Comparison of ENCODE assay signal across 24 cellular contexts in genomic region chr2:2879071-2879470, GRCh38.
"Had no signal": no experiment of that assay in that cellular context is flagged by ENCODE, and none has a peak within 500 bp of the region (broad histone marks: within the 10 kb centered on the region; RNA-seq: fewer than 3 reads in every experiment).

No MANE protein-coding gene starts in this region.

- ATAC-seq: activated CD8-positive, alpha-beta T cell treated with anti-CD3 and anti-CD28 coated beads, Interleukin-2, amount 10 ng/mL, durations not matched to agents 7 days and 5 days; left lung; naive thymus-derived CD8-positive, alpha-beta T cell had no signal

- H3K4me3 ChIP-seq: breast epithelium, dorsolateral prefrontal cortex, esophagus muscularis mucosa, hepatocyte, left lung, lung, thoracic aorta, vagina had no signal

- H3K36me3 ChIP-seq: breast epithelium, esophagus muscularis mucosa, left lung, thoracic aorta, vagina had no signal

- H3K27ac ChIP-seq: breast epithelium, esophagus muscularis mucosa, hepatocyte, left lung, thoracic aorta, vagina had no signal

- H3K4me3 Mint-ChIP-seq: activated CD8-positive, alpha-beta T cell treated with anti-CD3 and anti-CD28 coated beads, Interleukin-2, amount 10 ng/mL, durations not matched to agents 7 days and 5 days; activated naive CD8-positive, alpha-beta T cell treated with anti-CD3 and anti-CD28 coated beads, Interleukin-2, amount 10 ng/mL, durations not matched to agents 7 days and 5 days; activated T-cell treated with anti-CD3 and anti-CD28 coated beads, Interleukin-2, amount 50 U/mL, for 24 hours; central memory CD8-positive, alpha-beta T cell; immature natural killer cell; naive thymus-derived CD8-positive, alpha-beta T cell; type B pancreatic cell had no signal

- H3K4me2 ChIP-seq: hepatocyte had no signal

- H3K27me3 Mint-ChIP-seq: activated naive CD8-positive, alpha-beta T cell treated with anti-CD3 and anti-CD28 coated beads, Interleukin-2, amount 10 ng/mL, durations not matched to agents 7 days and 5 days; central memory CD8-positive, alpha-beta T cell had no signal

- H3K79me2 ChIP-seq: hepatocyte had no signal

- DNase-seq: activated CD4-positive, alpha-beta T cell treated with anti-CD3 and anti-CD28 coated beads for 1 hour; activated CD4-positive, alpha-beta T cell treated with anti-CD3 and anti-CD28 coated beads, Interleukin-2, amount 50 U/mL, for 1 hour; activated CD8-positive, alpha-beta T cell treated with anti-CD3 and anti-CD28 coated beads, Interleukin-2, amount 10 ng/mL, durations not matched to agents 7 days and 5 days; activated naive CD4-positive, alpha-beta T cell treated with Interleukin-2 at 50 U/mL for 16 hours; activated naive CD8-positive, alpha-beta T cell treated with anti-CD3 and anti-CD28 coated beads, Interleukin-2, amount 10 ng/mL, durations not matched to agents 7 days and 5 days; activated T-cell treated with anti-CD3 and anti-CD28 coated beads, Interleukin-2, amount 50 U/mL, for 24 hours; amniotic stem cell; dorsolateral prefrontal cortex; glutamatergic neuron; immature natural killer cell; kidney glomerular epithelial cell; left lung; naive thymus-derived CD8-positive, alpha-beta T cell; stimulated activated CD4-positive, alpha-beta T cell treated with anti-CD3 and anti-CD28 coated beads, Interleukin-4, amount 100 ng/mL, for 1 hour; stimulated activated naive CD4-positive, alpha-beta T cell treated with Interleukin-2 at 50 U/mL for 16 hours had no signal

- H3K9me3 Mint-ChIP-seq: central memory CD8-positive, alpha-beta T cell; immature natural killer cell had no signal

- H3K4me1 ChIP-seq: breast epithelium, esophagus muscularis mucosa, left lung had no signal

- H2AFZ ChIP-seq: hepatocyte had no signal

- H3K27ac Mint-ChIP-seq: activated CD8-positive, alpha-beta T cell treated with anti-CD3 and anti-CD28 coated beads, Interleukin-2, amount 10 ng/mL, durations not matched to agents 7 days and 5 days; activated naive CD8-positive, alpha-beta T cell treated with anti-CD3 and anti-CD28 coated beads, Interleukin-2, amount 10 ng/mL, durations not matched to agents 7 days and 5 days; activated T-cell treated with anti-CD3 and anti-CD28 coated beads, Interleukin-2, amount 50 U/mL, for 24 hours; immature natural killer cell; naive thymus-derived CD8-positive, alpha-beta T cell; progenitor cell of endocrine pancreas; type B pancreatic cell had no signal

- H3K36me3 Mint-ChIP-seq: activated naive CD8-positive, alpha-beta T cell treated with anti-CD3 and anti-CD28 coated beads, Interleukin-2, amount 10 ng/mL, durations not matched to agents 7 days and 5 days; immature natural killer cell; type B pancreatic cell had no signal

- H3K9me3 ChIP-seq: thoracic aorta, vagina had no signal

- H3K4me1 Mint-ChIP-seq: activated naive CD8-positive, alpha-beta T cell treated with anti-CD3 and anti-CD28 coated beads, Interleukin-2, amount 10 ng/mL, durations not matched to agents 7 days and 5 days; central memory CD8-positive, alpha-beta T cell; immature natural killer cell had no signal
